7 cellular contexts compared by ENCODE assay signal in the genomic region with DNA sequence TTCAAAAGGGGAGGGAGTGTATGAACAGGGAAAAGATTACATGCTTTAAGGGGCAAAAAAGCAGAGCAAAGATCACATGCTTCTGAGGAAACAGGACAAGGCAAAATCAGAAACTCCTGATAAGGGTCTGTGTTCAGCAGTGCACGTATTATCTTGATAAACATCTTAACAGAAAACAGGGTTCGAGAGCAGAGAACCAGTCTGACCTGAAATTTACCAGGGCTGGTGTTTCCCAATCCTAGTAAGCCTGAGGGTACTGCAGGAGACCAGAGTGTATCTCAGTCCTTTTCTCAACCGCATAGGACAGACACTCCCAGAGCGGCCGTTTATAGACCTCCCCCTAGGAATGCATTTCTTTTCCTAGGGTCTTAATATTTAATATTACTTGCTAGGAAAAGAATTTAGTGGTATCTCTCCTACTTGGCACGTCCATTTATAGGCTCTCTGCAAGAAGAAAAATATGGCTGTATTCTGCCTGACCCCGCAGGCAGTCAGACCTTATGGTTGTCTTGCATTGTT. TPM values are rescaled to one million over a fixed set of nuclear protein-coding genes. Genes with fewer than 3 reads are reported as not detected.
DNase-seq lines count a peak whose midpoint lies in the region; ATAC-seq, FAIRE-seq and TF ChIP-seq lines count a peak whose summit lies in the region.
"Not testable (repeated sequence)": the region's sequence is repeated elsewhere in the genome, so short reads cannot be mapped to it uniquely, and the experiment has no call there.

No MANE protein-coding gene starts in this region.

- H3K4me2 ChIP-seq in DND-41 (ENCODE audit: insufficient read depth, low read length); K562 (ENCODE audit: insufficient read depth, low read length): not testable (repeated sequence)

- 92% methylated on average over 7 of the region's 7 CpGs for WGBS in K562 (ENCODE audit: insufficient coverage, low coverage, missing lambda C conversion rate)

- DNase-seq in DND-41 (peak; percentile 37), SK-N-DZ (ENCODE audit: low spot score) (peak; percentile 48)
- not testable (repeated sequence) for DNase-seq in K562 (ENCODE audit: extremely low read depth in 1 of 4, low spot score in 3 of 4); foreskin keratinocyte; memory B cell (ENCODE audit: low spot score in 2 of 2); type B pancreatic cell (ENCODE audit: extremely low spot score, unreplicated experiment)

- not testable (repeated sequence) for H3K4me1 ChIP-seq in DND-41 (ENCODE audit: insufficient read depth, low read length); K562 (replicated peaks in 1 of 2; ENCODE audit: control insufficient read depth in 2 of 2, insufficient read depth in 2 of 2, low read length in 2 of 2)
- H3K4me1 ChIP-seq in foreskin keratinocyte = peaks cover 19% of the 10 kb centered on the region

- H3K4me3 ChIP-seq in DND-41 (ENCODE audit: low read depth in 1 of 2, low read length in 2 of 2); K562: not testable (repeated sequence)

- TF ChIP-seq CTCF in DND-41 (IDR thresholded peaks at IDR 0.05; ENCODE audit: borderline replicate concordance, extremely low read depth, low read length, poor library complexity, severe bottlenecking); K562 (IDR thresholded peaks at IDR 0.05 in 2 of 3, conservative IDR thresholded peaks at IDR 0.05 in 1 of 3; ENCODE audit: insufficient read depth in 2 of 3, low read depth in 1 of 3, low read length in 3 of 3); foreskin keratinocyte (conservative IDR thresholded peaks at IDR 0.05); type B pancreatic cell (conservative IDR thresholded peaks at IDR 0.05): not testable (repeated sequence)

- not testable (repeated sequence) for TF ChIP-seq RAD21 in K562 (CRISPR knock-in tag; conservative IDR thresholded peaks at IDR 0.05 in 1 of 2, IDR thresholded peaks at IDR 0.05 in 1 of 2)

- H2AFZ ChIP-seq in DND-41 (ENCODE audit: low read depth, low read length); K562 (ENCODE audit: low read depth, low read length): not testable (repeated sequence)

- H3K4me1 Mint-ChIP-seq in IgD-negative memory B cell (peaks cover 24 to 36% (median 26%) of the 10 kb centered on the region in 3 donors), memory B cell (peaks cover 18% of the 10 kb centered on the region), type B pancreatic cell (ENCODE audit: unreplicated experiment) (peaks cover 18% of the 10 kb centered on the region)

- H3K9me3 ChIP-seq in DND-41 (ENCODE audit: insufficient read depth, low read length, severe bottlenecking) = peaks cover 38% of the 10 kb centered on the region
- H3K9me3 ChIP-seq in K562 (replicated peaks; ENCODE audit: control insufficient read depth, insufficient read depth, low read depth, low read length) = not testable (repeated sequence)

- intact Hi-C loops in K562 (cut with micrococcal nuclease) = not testable (repeated sequence)

- BruUV-seq in K562 (replicated peaks; lab: Mats Ljungman, UMichigan) = not testable (repeated sequence)

- H4K20me1 ChIP-seq in DND-41 (ENCODE audit: insufficient read depth, low read length); K562 (replicated peaks; ENCODE audit: control insufficient read depth, insufficient read depth, low read length): not testable (repeated sequence)

- not testable (repeated sequence) for H3K27me3 Mint-ChIP-seq in IgD-negative memory B cell, memory B cell, type B pancreatic cell

- H3K27ac Mint-ChIP-seq in IgD-negative memory B cell (peak overlapping the region in 2 of 3 donors; percentile 64 to 87), memory B cell (peak overlapping the region; percentile 35), type B pancreatic cell (peak overlapping the region; percentile 15)

- not testable (repeated sequence) for FAIRE-seq in K562 (lab: Jason Lieb, UNC)

- CTCF ChIA-PET in K562 (lab: Yijun Ruan, JAX; ENCODE audit: low intra/inter-chr PET ratio) = not testable (repeated sequence)

- H3K9ac ChIP-seq in DND-41 (ENCODE audit: low read depth, low read length); K562 (ENCODE audit: insufficient read depth in 1 of 2, low read depth in 2 of 2, low read length in 2 of 2): not testable (repeated sequence)

- not testable (repeated sequence) for H3K27me3 ChIP-seq in DND-41 (ENCODE audit: insufficient read depth, low read length, poor library complexity); K562 (ENCODE audit: control insufficient read depth in 2 of 2, insufficient read depth in 2 of 2, low read length in 2 of 2); foreskin keratinocyte

- H3K9me1 ChIP-seq in K562 (ENCODE audit: control insufficient read depth, insufficient read depth, low read length) = not testable (repeated sequence)

- H3K27ac ChIP-seq in DND-41 (ENCODE audit: low read length); K562 (ENCODE audit: extremely low read depth, low read depth, low read length); foreskin keratinocyte: not testable (repeated sequence)

- in situ Hi-C loops in K562 (cut with MboI) = not testable (repeated sequence)

- TF ChIP-seq EP300 in K562 (IDR thresholded peaks at IDR 0.05; ENCODE audit: low read length) = not testable (repeated sequence)

- not testable (repeated sequence) for TF ChIP-seq POLR2A in K562 (conservative IDR thresholded peaks at IDR 0.05)

- H3K36me3 ChIP-seq in DND-41 (ENCODE audit: insufficient read depth, low read length) = peaks cover 44% of the 10 kb centered on the region
- H3K36me3 ChIP-seq in K562 (ENCODE audit: control insufficient read depth, insufficient read depth, low read length) = not testable (repeated sequence)

- POLR2A ChIA-PET in K562 (lab: Yijun Ruan, JAX) = not testable (repeated sequence)

- ATAC-seq in DND-41 (ENCODE audit: insufficient read depth, low read depth); K562; memory B cell (ENCODE audit: low read depth): not testable (repeated sequence)
- ATAC-seq in foreskin keratinocyte = peak; percentile 44

- H3K36me3 Mint-ChIP-seq in IgD-negative memory B cell = peaks cover 15% of the 10 kb centered on the region
- H3K36me3 Mint-ChIP-seq in memory B cell = peaks cover 27% of the 10 kb centered on the region
- peaks cover 57% of the 10 kb centered on the region for H3K36me3 Mint-ChIP-seq in type B pancreatic cell

- H3K79me2 ChIP-seq in DND-41 (ENCODE audit: insufficient read depth, low read length) = peaks cover 16% of the 10 kb centered on the region
- not testable (repeated sequence) for H3K79me2 ChIP-seq in K562 (ENCODE audit: control insufficient read depth, insufficient read depth, low read length)

- H3K4me3 Mint-ChIP-seq in IgD-negative memory B cell = peak overlapping the region in 1 of 4 donors; percentile 65
- H3K4me3 Mint-ChIP-seq in memory B cell, type B pancreatic cell: not testable (repeated sequence)

- peaks cover 3 to 12% (median 9%) of the 10 kb centered on the region in 3 donors for H3K9me3 Mint-ChIP-seq in IgD-negative memory B cell
- peaks cover 13% of the 10 kb centered on the region for H3K9me3 Mint-ChIP-seq in memory B cell
- peaks cover 21% of the 10 kb centered on the region for H3K9me3 Mint-ChIP-seq in type B pancreatic cell

TF ChIP-seq in K562, 482 proteins besides CTCF, POLR2A, EP300 and RAD21 (continues in another document):
- peak; percentile 51; the same call in 1 of the 2 replicates for TF ChIP-seq CBX5 (IDR thresholded peaks at IDR 0.05; ENCODE audit: borderline replicate concordance, low read depth)
- TF ChIP-seq, protein P1, sequence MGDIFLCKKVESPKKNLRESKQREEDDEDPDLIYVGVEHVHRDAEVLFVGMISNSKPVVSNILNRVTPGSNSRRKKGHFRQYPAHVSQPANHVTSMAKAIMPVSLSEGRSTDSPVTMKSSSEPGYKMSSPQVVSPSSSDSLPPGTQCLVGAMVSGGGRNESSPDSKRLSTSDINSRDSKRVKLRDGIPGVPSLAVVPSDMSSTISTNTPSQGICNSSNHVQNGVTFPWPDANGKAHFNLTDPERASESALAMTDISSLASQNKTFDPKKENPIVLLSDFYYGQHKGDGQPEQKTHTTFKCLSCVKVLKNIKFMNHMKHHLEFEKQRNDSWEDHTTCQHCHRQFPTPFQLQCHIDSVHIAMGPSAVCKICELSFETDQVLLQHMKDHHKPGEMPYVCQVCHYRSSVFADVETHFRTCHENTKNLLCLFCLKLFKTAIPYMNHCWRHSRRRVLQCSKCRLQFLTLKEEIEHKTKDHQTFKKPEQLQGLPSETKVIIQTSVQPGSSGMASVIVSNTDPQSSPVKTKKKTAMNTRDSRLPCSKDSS (IDR thresholded peaks at IDR 0.05; ENCODE audit: low read depth, partially characterized antibody) = peak; percentile 36

RNA-seq across cellular contexts. Expression of a gene that starts 15.4 kb away (rescaled TPM):
- polyA plus RNA-seq in IgD-negative memory B cell = 42.3 TPM
- polyA plus RNA-seq in SK-N-DZ (2014; cell fraction: cytosol; rRNA removed) = 18.8 and 20.9 TPM in 2 replicates
- polyA plus RNA-seq in SK-N-DZ (2014; cell fraction: nucleus; rRNA removed) = 9.8 and 20.4 TPM in 2 replicates
- 55.8 and 138 TPM in 2 replicates for total RNA-seq in K562 (2011; cell fraction: chromatin; rRNA removed; ENCODE audit: low replicate concordance)
- 31.7 and 40.0 TPM in 2 replicates for total RNA-seq in K562 (2011; cell fraction: nucleolus; rRNA removed)
- 43.3 and 43.6 TPM in 2 replicates for total RNA-seq in K562 (2011; cell fraction: nucleoplasm; rRNA removed)
- total RNA-seq in K562 (2014; rRNA removed) = 33.3 and 33.8 TPM in 2 replicates
- 50.4 and 52.4 TPM in 2 replicates for total RNA-seq in K562 (2014; rRNA removed; fragmentation: Illumina TruSeq; extraction: Trizol)
- total RNA-seq in K562 (2015; rRNA removed; fragmentation: Illumina TruSeq; extraction: Trizol) = 43.7 and 48.8 TPM in 2 replicates
- total RNA-seq in K562 (2021) = 42.5 and 46.9 TPM in 2 replicates
- 8.7 and 9.4 TPM in 2 replicates for polyA plus RNA-seq in K562 (2011; rRNA removed)
- polyA plus RNA-seq in K562 (2011; cell fraction: cytosol; rRNA removed) = 6.3 and 7.4 TPM in 2 replicates
- 9.1 and 13.4 TPM in 2 replicates for polyA plus RNA-seq in K562 (2011; cell fraction: nucleus; rRNA removed)
- polyA plus RNA-seq in K562 (2012) = 5.3 and 6.3 TPM in 2 replicates
- 8.0 and 8.4 TPM in 2 replicates for polyA plus RNA-seq in K562 (2014; fragmentation: Illumina TruSeq; extraction: Trizol)
- polyA plus RNA-seq in K562 (2014; fragmentation: Nextera tagmentation; extraction: Ambion mirVana) = 1 to 10 TPM; 1.2 to 4.2 TPM
- 7.4 and 11.0 TPM in 2 replicates for polyA plus RNA-seq in K562 (2014; rRNA removed)
- polyA minus RNA-seq in K562 (2011; rRNA and poly(A)+ RNA removed) = 95.3 and 111 TPM in 2 replicates
- 43.8 and 48.1 TPM in 2 replicates for polyA minus RNA-seq in K562 (2011; cell fraction: cytosol; rRNA and poly(A)+ RNA removed)
- 31.8 and 41.5 TPM in 2 replicates for polyA minus RNA-seq in K562 (2011; cell fraction: nucleus; rRNA and poly(A)+ RNA removed)
- 40.9 and 50.0 TPM in 2 replicates for total RNA-seq in foreskin keratinocyte
- polyA plus RNA-seq in foreskin keratinocyte = 2.0 and 2.2 TPM in 2 replicates
- 94.1 and 109 TPM in 2 replicates for total RNA-seq in type B pancreatic cell (ENCODE audit: low replicate concordance)

Comparison
In these comparisons a context has a peak if more than half of its experiments do, and no peak if none do; other contexts are left out.
1. H3K27ac Mint-ChIP-seq: peak in every context shown above with its lines; median percentile 76 in IgD-negative memory B cell; 35 in memory B cell; 15 in type B pancreatic cell.